Comparison of ENCODE assay signal across 15 cellular contexts in genomic region chr6:37190159-37190535, GRCh38. TPM values are rescaled to one million over a fixed set of nuclear protein-coding genes. Genes with fewer than 3 reads are reported as not detected.
A peak's percentile ranks its signal among the peaks of the same experiment; 100 is the strongest.
DNase-seq lines count a peak whose midpoint lies in the region; ATAC-seq lines count a peak whose summit lies in the region.
"Had no signal": no experiment of that assay in that cellular context is flagged by ENCODE, and none has a peak within 500 bp of the region (broad histone marks: within the 10 kb centered on the region; RNA-seq: fewer than 3 reads in every experiment).

No MANE protein-coding gene starts in this region.

- no peak overlapping the region for H2AFZ ChIP-seq in mesenchymal stem cell (ENCODE audit: low read depth, low read length)

- H3K9me3 ChIP-seq in KOPT-K1 (ENCODE audit: insufficient read depth, low read length, poor library complexity, severe bottlenecking), result no peaks in the 10 kb centered on the region
- H3K9me3 ChIP-seq in mesenchymal stem cell (ENCODE audit: control insufficient read depth, low read length), result no peaks in the 10 kb centered on the region
- H3K9me3 ChIP-seq: Caco-2, thyroid gland had no signal

- H3K9ac ChIP-seq in mesenchymal stem cell (ENCODE audit: low read length), result peak overlapping the region; percentile 32

- peak; percentile 82 for ATAC-seq in activated naive CD4-positive, alpha-beta T cell treated with anti-CD3 and anti-CD28 coated beads, Interleukin-2, amount 50 U/mL, for 72 hours
- ATAC-seq in stimulated activated naive B cell treated with anti-CD40 and anti-IgM and Interleukin-4, amounts not matched to agents 10 μg/mL and 1 μg/mL and 100 μg/mL, for 72 hours (replicated peaks), result no peak
- ATAC-seq in stimulated activated memory B cell treated with anti-CD40 and anti-IgM and Interleukin-4, amounts not matched to agents 10 μg/mL and 1 μg/mL and 100 μg/mL, for 72 hours, result no peak
- ATAC-seq: HCT116 had no signal

- H3K27ac ChIP-seq in KOPT-K1 (ENCODE audit: low read depth, low read length, poor library complexity, severe bottlenecking) (peak overlapping the region; percentile 67), mesenchymal stem cell (ENCODE audit: low read length, poor library complexity, severe bottlenecking) (no peak overlapping the region)
- H3K27ac ChIP-seq: 22Rv1, thyroid gland had no signal

- H2BK12ac ChIP-seq in mesenchymal stem cell (ENCODE audit: low read length in 2 of 2), result no peak overlapping the region

- H3K36me3 Mint-ChIP-seq in T-helper 1 cell treated with Interleukin-12 subunit alpha and Interleukin-12 subunit beta and Interleukin-4 antibody, amounts not matched to agents 30 μg/mL and 1 μg/mL, for 36 hours (ENCODE audit: low read depth), result peaks cover 20% of the 10 kb centered on the region
- H3K36me3 Mint-ChIP-seq in activated naive CD4-positive, alpha-beta T cell treated with anti-CD3 and anti-CD28 coated beads, Interleukin-2, amount 50 U/mL, for 72 hours, result peaks cover 4 to 13% of the 10 kb centered on the region in 2 donors
- no peaks in the 10 kb centered on the region for H3K36me3 Mint-ChIP-seq in stimulated activated naive B cell treated with anti-CD40 and anti-IgM and Interleukin-4, amounts not matched to agents 10 μg/mL and 1 μg/mL and 100 μg/mL, for 72 hours
- no peaks in the 10 kb centered on the region for H3K36me3 Mint-ChIP-seq in stimulated activated memory B cell treated with anti-CD40 and anti-IgM and Interleukin-4, amounts not matched to agents 10 μg/mL and 1 μg/mL and 100 μg/mL, for 72 hours

- peak overlapping the region; percentile 81 for H3K27ac Mint-ChIP-seq in T-helper 1 cell treated with Interleukin-12 subunit alpha and Interleukin-12 subunit beta and Interleukin-4 antibody, amounts not matched to agents 30 μg/mL and 1 μg/mL, for 36 hours
- H3K27ac Mint-ChIP-seq in activated naive CD4-positive, alpha-beta T cell treated with anti-CD3 and anti-CD28 coated beads, Interleukin-2, amount 50 U/mL, for 72 hours, result peak overlapping the region; percentile 82 to 93
- H3K27ac Mint-ChIP-seq in stimulated activated naive B cell treated with anti-CD40 and anti-IgM and Interleukin-4, amounts not matched to agents 10 μg/mL and 1 μg/mL and 100 μg/mL, for 72 hours, result no peak overlapping the region
- no peak overlapping the region for H3K27ac Mint-ChIP-seq in stimulated activated memory B cell treated with anti-CD40 and anti-IgM and Interleukin-4, amounts not matched to agents 10 μg/mL and 1 μg/mL and 100 μg/mL, for 72 hours
- H3K27ac Mint-ChIP-seq: activated B cell treated with CpG ODN at 0.5 μM for 24 hours had no signal

- no peak overlapping the region for H3K4me3 ChIP-seq in mesenchymal stem cell (ENCODE audit: insufficient read depth in 1 of 2, low read depth in 1 of 2, low read length in 2 of 2)
- H3K4me3 ChIP-seq: smooth muscle cell, thyroid gland had no signal

- no peak for DNase-seq in T-helper 1 cell
- DNase-seq in activated naive CD4-positive, alpha-beta T cell treated with anti-CD3 and anti-CD28 coated beads, Interleukin-2, amount 50 U/mL, for 72 hours (ENCODE audit: low spot score in 2 of 2), result no peak
- peak; percentile 56 for DNase-seq in mesenchymal stem cell
- DNase-seq in 8988T, result no peak
- DNase-seq in stimulated activated naive B cell treated with anti-CD40 and anti-IgM and Interleukin-4, amounts not matched to agents 10 μg/mL and 1 μg/mL and 100 μg/mL, for 72 hours, result no peak
- DNase-seq: activated B cell treated with CpG ODN at 0.5 μM for 24 hours, Caco-2, mammary epithelial cell, thyroid gland had no signal

- no peak overlapping the region for H2BK15ac ChIP-seq in mesenchymal stem cell (ENCODE audit: low read depth, poor library complexity, severe bottlenecking)

- no peak overlapping the region for H2AK5ac ChIP-seq in mesenchymal stem cell (ENCODE audit: low read length, severe bottlenecking)

- H3K27me3 Mint-ChIP-seq in T-helper 1 cell treated with Interleukin-12 subunit alpha and Interleukin-12 subunit beta and Interleukin-4 antibody, amounts not matched to agents 30 μg/mL and 1 μg/mL, for 36 hours (ENCODE audit: low read depth), result no peaks in the 10 kb centered on the region
- no peaks in the 10 kb centered on the region for H3K27me3 Mint-ChIP-seq in stimulated activated naive B cell treated with anti-CD40 and anti-IgM and Interleukin-4, amounts not matched to agents 10 μg/mL and 1 μg/mL and 100 μg/mL, for 72 hours
- no peaks in the 10 kb centered on the region for H3K27me3 Mint-ChIP-seq in stimulated activated memory B cell treated with anti-CD40 and anti-IgM and Interleukin-4, amounts not matched to agents 10 μg/mL and 1 μg/mL and 100 μg/mL, for 72 hours
- H3K27me3 Mint-ChIP-seq: activated B cell treated with CpG ODN at 0.5 μM for 24 hours had no signal

- H3K4me1 ChIP-seq in mesenchymal stem cell (ENCODE audit: control insufficient read depth, insufficient read depth, low read depth, low read length), result no peaks in the 10 kb centered on the region
- H3K4me1 ChIP-seq: thyroid gland had no signal

- H2BK120ac ChIP-seq in mesenchymal stem cell (ENCODE audit: low read depth, low read length), result no peak overlapping the region

- H3K23ac ChIP-seq in mesenchymal stem cell (ENCODE audit: low read length in 2 of 2), result no peak overlapping the region

- H3K4me1 Mint-ChIP-seq in T-helper 1 cell treated with Interleukin-12 subunit alpha and Interleukin-12 subunit beta and Interleukin-4 antibody, amounts not matched to agents 30 μg/mL and 1 μg/mL, for 36 hours (ENCODE audit: low read depth), result peaks cover 50% of the 10 kb centered on the region
- H3K4me1 Mint-ChIP-seq in stimulated activated naive B cell treated with anti-CD40 and anti-IgM and Interleukin-4, amounts not matched to agents 10 μg/mL and 1 μg/mL and 100 μg/mL, for 72 hours, result peaks cover 10 to 12% of the 10 kb centered on the region in 2 donors
- H3K4me1 Mint-ChIP-seq in stimulated activated memory B cell treated with anti-CD40 and anti-IgM and Interleukin-4, amounts not matched to agents 10 μg/mL and 1 μg/mL and 100 μg/mL, for 72 hours, result peaks cover 14% of the 10 kb centered on the region

- H4K91ac ChIP-seq in mesenchymal stem cell (ENCODE audit: low read length), result no peak overlapping the region

- H3K14ac ChIP-seq in mesenchymal stem cell (ENCODE audit: low read length in 2 of 2), result no peak overlapping the region

- peaks cover 6% of the 10 kb centered on the region for H3K9me3 Mint-ChIP-seq in T-helper 1 cell treated with Interleukin-12 subunit alpha and Interleukin-12 subunit beta and Interleukin-4 antibody, amounts not matched to agents 30 μg/mL and 1 μg/mL, for 36 hours
- H3K9me3 Mint-ChIP-seq in activated naive CD4-positive, alpha-beta T cell treated with anti-CD3 and anti-CD28 coated beads, Interleukin-2, amount 50 U/mL, for 72 hours, result peaks cover 3 to 10% of the 10 kb centered on the region in 2 donors
- H3K9me3 Mint-ChIP-seq in stimulated activated naive B cell treated with anti-CD40 and anti-IgM and Interleukin-4, amounts not matched to agents 10 μg/mL and 1 μg/mL and 100 μg/mL, for 72 hours, result no peaks in the 10 kb centered on the region
- no peaks in the 10 kb centered on the region for H3K9me3 Mint-ChIP-seq in stimulated activated memory B cell treated with anti-CD40 and anti-IgM and Interleukin-4, amounts not matched to agents 10 μg/mL and 1 μg/mL and 100 μg/mL, for 72 hours
- H3K9me3 Mint-ChIP-seq: activated B cell treated with CpG ODN at 0.5 μM for 24 hours had no signal

- no peak overlapping the region for H4K8ac ChIP-seq in mesenchymal stem cell (ENCODE audit: low read length)

- H3K18ac ChIP-seq in mesenchymal stem cell (ENCODE audit: low read depth in 1 of 2, low read length in 2 of 2), result no peak overlapping the region

- WGBS in mesenchymal stem cell, result 89% methylated on average over 1 of the region's 1 CpG

- H3K4ac ChIP-seq in mesenchymal stem cell (ENCODE audit: low read depth in 1 of 2, low read length in 2 of 2), result no peak overlapping the region

- no peak overlapping the region for H3K4me2 ChIP-seq in mesenchymal stem cell (ENCODE audit: low read length, poor library complexity, severe bottlenecking)
- H3K4me2 ChIP-seq: smooth muscle cell had no signal

- no peaks in the 10 kb centered on the region for H3K27me3 ChIP-seq in mesenchymal stem cell (ENCODE audit: control insufficient read depth in 1 of 2, insufficient read depth in 1 of 2, low read length in 2 of 2)
- H3K27me3 ChIP-seq: thyroid gland had no signal

- H3K36me3 ChIP-seq in KOPT-K1 (ENCODE audit: insufficient read depth, low read length) (no peaks in the 10 kb centered on the region), mesenchymal stem cell (ENCODE audit: control insufficient read depth in 1 of 2, insufficient read depth in 2 of 2, low read depth in 1 of 2, low read length in 2 of 2) (no peaks in the 10 kb centered on the region)
- H3K36me3 ChIP-seq: thyroid gland had no signal

- H3K4me3 Mint-ChIP-seq in T-helper 1 cell treated with Interleukin-12 subunit alpha and Interleukin-12 subunit beta and Interleukin-4 antibody, amounts not matched to agents 30 μg/mL and 1 μg/mL, for 36 hours, result no peak overlapping the region
- H3K4me3 Mint-ChIP-seq in stimulated activated naive B cell treated with anti-CD40 and anti-IgM and Interleukin-4, amounts not matched to agents 10 μg/mL and 1 μg/mL and 100 μg/mL, for 72 hours, result no peak overlapping the region
- no peak overlapping the region for H3K4me3 Mint-ChIP-seq in stimulated activated memory B cell treated with anti-CD40 and anti-IgM and Interleukin-4, amounts not matched to agents 10 μg/mL and 1 μg/mL and 100 μg/mL, for 72 hours
- H3K4me3 Mint-ChIP-seq: activated B cell treated with CpG ODN at 0.5 μM for 24 hours had no signal

- H2BK5ac ChIP-seq in mesenchymal stem cell (ENCODE audit: low read depth, low read length, poor library complexity, severe bottlenecking), result no peak overlapping the region

- no peaks in the 10 kb centered on the region for H3K79me1 ChIP-seq in mesenchymal stem cell (replicated peaks; ENCODE audit: low read length, poor library complexity, severe bottlenecking)

RNA-seq across cellular contexts. Expression of gene PIM1, which starts 20.2 kb away (rescaled TPM):
- 100 to 1,000 TPM; 280 to 408 TPM for total RNA-seq in activated naive CD4-positive, alpha-beta T cell treated with anti-CD3 and anti-CD28 coated beads, Interleukin-2, amount 50 U/mL, for 72 hours
- polyA plus RNA-seq in mesenchymal stem cell (2013, experiment 1 of 2), result 14.5 TPM
- polyA plus RNA-seq in mesenchymal stem cell (2013, experiment 2 of 2), result 13.6 TPM

Comparison
In these comparisons a context has a peak if more than half of its experiments do, and no peak if none do; other contexts are left out.
1. H3K27ac Mint-ChIP-seq: peak in T-helper 1 cell treated with Interleukin-12 subunit alpha and Interleukin-12 subunit beta and Interleukin-4 antibody, amounts not matched to agents 30 μg/mL and 1 μg/mL, for 36 hours (single experiment) and activated naive CD4-positive, alpha-beta T cell treated with anti-CD3 and anti-CD28 coated beads, Interleukin-2, amount 50 U/mL, for 72 hours (2 of 2); none in stimulated activated naive B cell treated with anti-CD40 and anti-IgM and Interleukin-4, amounts not matched to agents 10 μg/mL and 1 μg/mL and 100 μg/mL, for 72 hours (single experiment) and stimulated activated memory B cell treated with anti-CD40 and anti-IgM and Interleukin-4, amounts not matched to agents 10 μg/mL and 1 μg/mL and 100 μg/mL, for 72 hours (single experiment).
2. ATAC-seq: peak in activated naive CD4-positive, alpha-beta T cell treated with anti-CD3 and anti-CD28 coated beads, Interleukin-2, amount 50 U/mL, for 72 hours (2 of 2); none in stimulated activated naive B cell treated with anti-CD40 and anti-IgM and Interleukin-4, amounts not matched to agents 10 μg/mL and 1 μg/mL and 100 μg/mL, for 72 hours (0 of 2) and stimulated activated memory B cell treated with anti-CD40 and anti-IgM and Interleukin-4, amounts not matched to agents 10 μg/mL and 1 μg/mL and 100 μg/mL, for 72 hours (single experiment).